In genomic region chr15:40044717-40045571, GRCh38 we compare ENCODE assay signal across 8 cellular contexts. TPM values are rescaled to one million over a fixed set of nuclear protein-coding genes. Genes with fewer than 3 reads are reported as not detected.
A peak's percentile ranks its signal among the peaks of the same experiment; 100 is the strongest.
DNase-seq lines count a peak whose midpoint lies in the region; ATAC-seq lines count a peak whose summit lies in the region.

No MANE protein-coding gene starts in this region.

- H3K27ac Mint-ChIP-seq in central memory CD8-positive, alpha-beta T cell (ENCODE audit: low read depth): peak overlapping the region; percentile 62

- H3K36me3 Mint-ChIP-seq in central memory CD8-positive, alpha-beta T cell (ENCODE audit: insufficient read depth): peaks cover 7% of the 10 kb centered on the region

- H3K4me3 Mint-ChIP-seq in central memory CD8-positive, alpha-beta T cell: peak overlapping the region; percentile 61

- peaks cover 45% of the 10 kb centered on the region for H3K4me1 Mint-ChIP-seq in central memory CD8-positive, alpha-beta T cell

- no peaks in the 10 kb centered on the region for H3K27me3 Mint-ChIP-seq in central memory CD8-positive, alpha-beta T cell

- peak; percentile 93 for DNase-seq in AG08396 (ENCODE audit: low spot score)
- peak; percentile 21 for DNase-seq in NCI-H2196 treated with DMSO at 0.1 percent for 48 hours (lab: John Stamatoyannopoulos, UW; ENCODE audit: unreplicated experiment)
- peak; percentile 73 for DNase-seq in activated CD4-positive, CD25-positive, alpha-beta regulatory T cell treated with anti-CD3 and anti-CD28 coated beads, Interleukin-2, amount 50 U/mL, for 16 hours (ENCODE audit: low read depth, low spot score)
- peak; percentile 57 to 69 for DNase-seq in central memory CD8-positive, alpha-beta T cell (ENCODE audit: low spot score in 2 of 2)
- DNase-seq in left lobe of liver (ENCODE audit: low spot score): peak; percentile 77
- DNase-seq in stimulated activated CD4-positive, alpha-beta T cell treated with anti-CD3 and anti-CD28 coated beads, Interleukin-2, amount 100 ng/mL, for 4 hours (ENCODE audit: low read depth): peak; percentile 77

- no peaks in the 10 kb centered on the region for H3K9me3 Mint-ChIP-seq in central memory CD8-positive, alpha-beta T cell

- ATAC-seq in GM18868 (IDR thresholded peaks at IDR 0.05; ENCODE audit: unreplicated experiment) (peak; percentile 74), HG03108 (IDR thresholded peaks at IDR 0.05; ENCODE audit: unreplicated experiment) (peak; percentile 66), left lobe of liver (peak; percentile 80)
- peak; percentile 79 for ATAC-seq in central memory CD8-positive, alpha-beta T cell (replicated peaks; ENCODE audit: extremely low read depth, poor library complexity, severe bottlenecking)

RNA-seq across cellular contexts. Expression of gene SRP14, which starts 6.0 kb away (rescaled TPM):
- total RNA-seq in left lobe of liver: 56.8 TPM

Comparison
In these comparisons a context has a peak if more than half of its experiments do, and no peak if none do; other contexts are left out.
1. Peak in every context shown above with its lines: DNase-seq and ATAC-seq.
2. DNase-seq: peak in every context shown above with its lines; median percentile 93 in AG08396; 77 in left lobe of liver; 77 in stimulated activated CD4-positive, alpha-beta T cell treated with anti-CD3 and anti-CD28 coated beads, Interleukin-2, amount 100 ng/mL, for 4 hours; 73 in activated CD4-positive, CD25-positive, alpha-beta regulatory T cell treated with anti-CD3 and anti-CD28 coated beads, Interleukin-2, amount 50 U/mL, for 16 hours; 63 in central memory CD8-positive, alpha-beta T cell; 21 in NCI-H2196 treated with DMSO at 0.1 percent for 48 hours.